ENCODE assay signal across 26 cellular contexts in the genomic region with DNA sequence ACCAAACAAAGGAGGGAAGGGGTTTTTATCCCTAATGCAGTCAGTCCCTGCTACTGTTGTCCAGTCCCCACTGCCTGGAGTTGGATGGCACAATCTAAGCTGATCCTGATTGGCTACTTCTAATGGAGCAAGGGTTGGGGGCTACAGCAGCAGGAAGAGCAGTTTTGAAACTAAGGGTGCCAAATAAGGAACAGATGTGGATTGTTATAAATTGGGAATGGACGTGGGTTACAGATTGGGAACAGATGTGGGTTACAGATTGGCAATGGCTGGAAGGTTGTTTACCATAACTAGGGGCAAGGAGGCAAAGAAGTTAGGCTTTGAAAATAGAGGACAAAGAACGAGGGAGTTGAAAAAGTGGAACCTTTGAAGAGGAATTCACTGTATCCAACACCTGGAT. TPM values are rescaled to one million over a fixed set of nuclear protein-coding genes. Genes with fewer than 3 reads are reported as not detected.
"Had no signal": no experiment of that assay in that cellular context is flagged by ENCODE, and none has a peak within 500 bp of the region (broad histone marks: within the 10 kb centered on the region; RNA-seq: fewer than 3 reads in every experiment).

No MANE protein-coding gene starts in this region.

- H3K4me2 ChIP-seq: KMS-11 had no signal

- H3K4me3 ChIP-seq: MG63 had no signal

- H3K27me3 ChIP-seq: MG63 had no signal

- ATAC-seq: activated CD8-positive, alpha-beta memory T cell treated with anti-CD3 and anti-CD28 coated beads, Interleukin-2, amount 10 ng/mL, durations not matched to agents 7 days and 5 days; PC-3; T-cell had no signal

- H3K9ac ChIP-seq: KMS-11 had no signal

- H3K27me3 Mint-ChIP-seq: activated B cell treated with CpG ODN at 0.5 μM for 24 hours; activated CD4-positive, alpha-beta T cell treated with anti-CD3 and anti-CD28 coated beads, Interleukin-2, amount 10 ng/mL, durations not matched to agents 24 days and 14 days; activated CD8-positive, alpha-beta memory T cell treated with anti-CD3 and anti-CD28 coated beads, Interleukin-2, amount 10 ng/mL, durations not matched to agents 7 days and 5 days; activated T-cell treated with anti-CD3 and anti-CD28 coated beads, Interleukin-2, amount 50 U/mL, for 24 hours had no signal

- H3K4me1 Mint-ChIP-seq: activated B cell treated with CpG ODN at 0.5 μM for 24 hours; activated CD4-positive, alpha-beta T cell treated with anti-CD3 and anti-CD28 coated beads, Interleukin-2, amount 10 ng/mL, durations not matched to agents 24 days and 14 days; activated CD8-positive, alpha-beta memory T cell treated with anti-CD3 and anti-CD28 coated beads, Interleukin-2, amount 10 ng/mL, durations not matched to agents 7 days and 5 days; activated naive CD4-positive, alpha-beta T cell treated with anti-CD3 and anti-CD28 coated beads, Interleukin-2, amount 50 U/mL, for 24 hours; T-cell had no signal

- H3K36me3 ChIP-seq: MG63 had no signal

- H3K27ac Mint-ChIP-seq: activated B cell treated with CpG ODN at 0.5 μM for 24 hours; activated CD4-positive, alpha-beta T cell treated with anti-CD3 and anti-CD28 coated beads, Interleukin-2, amount 10 ng/mL, durations not matched to agents 24 days and 14 days; activated CD8-positive, alpha-beta memory T cell treated with anti-CD3 and anti-CD28 coated beads, Interleukin-2, amount 10 ng/mL, durations not matched to agents 7 days and 5 days; activated naive CD4-positive, alpha-beta T cell treated with anti-CD3 and anti-CD28 coated beads, Interleukin-2, amount 50 U/mL, for 24 hours; activated T-cell treated with anti-CD3 and anti-CD28 coated beads, Interleukin-2, amount 50 U/mL, for 24 hours; activated T-helper 1 cell treated with anti-CD3 and anti-CD28 coated beads, Interleukin-12 subunit alpha, Interleukin-12 subunit beta, Interleukin-2, Interleukin-4 antibody, amounts not matched to agents 30 ng/mL and 10 ng/mL and 1 ng/mL, durations not matched to agents 14 hours and 24 hours and 36 hours; T-cell had no signal

- H3K27ac ChIP-seq: KMS-11 had no signal

- DNase-seq: activated B cell treated with CpG ODN at 0.5 μM for 24 hours; activated CD4-positive, alpha-beta T cell treated with anti-CD3 and anti-CD28 coated beads for 1 hour; activated CD4-positive, alpha-beta T cell treated with anti-CD3 and anti-CD28 coated beads, Interleukin-2, amount 10 ng/mL, durations not matched to agents 24 days and 14 days; activated CD4-positive, alpha-beta T cell treated with anti-CD3 and anti-CD28 coated beads, Interleukin-2, amount 50 U/mL, for 48 hours; activated CD8-positive, alpha-beta memory T cell treated with anti-CD3 and anti-CD28 coated beads, Interleukin-2, amount 10 ng/mL, durations not matched to agents 7 days and 5 days; activated effector memory CD4-positive, alpha-beta T cell treated with Interleukin-2 at 50 U/mL for 16 hours; activated naive CD4-positive, alpha-beta T cell; activated T-cell treated with anti-CD3 and anti-CD28 coated beads, Interleukin-2, amount 50 U/mL, for 24 hours; aorta; MG63; MV-4-11; NCI-H1092 treated with DMSO at 0.1 percent for 48 hours; NCI-H1417 treated with DMSO at 0.1 percent for 48 hours; NCI-H1694; NCI-H2029 treated with DMSO at 0.1 percent for 48 hours; NCI-H446; NCI-H524; PC-3; SHP77 treated with DMSO at 0.1 percent for 48 hours; T-cell; T-helper 2 cell; T1000 had no signal

- H3K4me3 Mint-ChIP-seq: activated B cell treated with CpG ODN at 0.5 μM for 24 hours; activated CD4-positive, alpha-beta T cell treated with anti-CD3 and anti-CD28 coated beads, Interleukin-2, amount 10 ng/mL, durations not matched to agents 24 days and 14 days; activated CD8-positive, alpha-beta memory T cell treated with anti-CD3 and anti-CD28 coated beads, Interleukin-2, amount 10 ng/mL, durations not matched to agents 7 days and 5 days; activated naive CD4-positive, alpha-beta T cell treated with anti-CD3 and anti-CD28 coated beads, Interleukin-2, amount 50 U/mL, for 24 hours; activated T-cell treated with anti-CD3 and anti-CD28 coated beads, Interleukin-2, amount 50 U/mL, for 24 hours; activated T-helper 1 cell treated with anti-CD3 and anti-CD28 coated beads, Interleukin-12 subunit alpha, Interleukin-12 subunit beta, Interleukin-2, Interleukin-4 antibody, amounts not matched to agents 30 ng/mL and 10 ng/mL and 1 ng/mL, durations not matched to agents 14 hours and 24 hours and 36 hours; T-cell had no signal

RNA-seq across cellular contexts. Expression of gene PROM2, which starts 16.0 kb away (rescaled TPM):
- total RNA-seq: SK-MEL-5 had no signal

RNA-seq across cellular contexts. Expression of gene KCNIP3, which starts 38.9 kb away (rescaled TPM):
- total RNA-seq: activated B cell treated with CpG ODN at 0.5 μM for 24 hours; activated CD4-positive, alpha-beta T cell treated with anti-CD3 and anti-CD28 coated beads, Interleukin-2, amount 10 ng/mL, durations not matched to agents 24 days and 14 days; activated CD8-positive, alpha-beta memory T cell treated with anti-CD3 and anti-CD28 coated beads, Interleukin-2, amount 10 ng/mL, durations not matched to agents 7 days and 5 days; activated T-helper 1 cell treated with anti-CD3 and anti-CD28 coated beads, Interleukin-12 subunit alpha, Interleukin-12 subunit beta, Interleukin-2, Interleukin-4 antibody, amounts not matched to agents 30 ng/mL and 10 ng/mL and 1 ng/mL, durations not matched to agents 14 hours and 24 hours and 36 hours; T-cell had no signal

RNA-seq across cellular contexts. Expression of gene ZNF892, which starts 51.0 kb away (rescaled TPM):
- total RNA-seq: PC-3 had no signal
